12 cellular contexts compared by ENCODE assay signal in genomic region chr2:20796374-20796791, GRCh38. TPM values are rescaled to one million over a fixed set of nuclear protein-coding genes. Genes with fewer than 3 reads are reported as not detected.
A peak's percentile ranks its signal among the peaks of the same experiment; 100 is the strongest.
DNase-seq lines count a peak whose midpoint lies in the region; ATAC-seq and TF ChIP-seq lines count a peak whose summit lies in the region.
"Had no signal": no experiment of that assay in that cellular context is flagged by ENCODE, and none has a peak within 500 bp of the region (broad histone marks: within the 10 kb centered on the region; RNA-seq: fewer than 3 reads in every experiment).

No MANE protein-coding gene starts in this region.

- H3K9ac ChIP-seq in smooth muscle cell (ENCODE audit: low read depth): no peak overlapping the region

- WGBS in hepatocyte (ENCODE audit: low lambda C conversion rate, missing lambda C conversion rate): 52% methylated on average over 1 of the region's 1 CpG
- WGBS in smooth muscle cell (ENCODE audit: low lambda C conversion rate): 71% methylated on average over 1 of the region's 1 CpG

- H3K4me2 ChIP-seq in hepatocyte (no peak overlapping the region), smooth muscle cell (no peak overlapping the region)

- peaks cover 36% of the 10 kb centered on the region for H3K79me2 ChIP-seq in hepatocyte
- H3K79me2 ChIP-seq in smooth muscle cell (ENCODE audit: low read depth): no peaks in the 10 kb centered on the region

- H2AFZ ChIP-seq in hepatocyte: no peak overlapping the region
- H2AFZ ChIP-seq in smooth muscle cell (ENCODE audit: low read depth): no peak overlapping the region

- POLR2A ChIA-PET in AG04449 (lab: Yijun Ruan, JAX): no interaction called here
- POLR2A ChIA-PET in RWPE1 (lab: Yijun Ruan, JAX; ENCODE audit: low non-redundant PET): no interaction called here

- peaks cover 7% of the 10 kb centered on the region for H3K9me3 Mint-ChIP-seq in activated CD4-positive, alpha-beta T cell treated with anti-CD3 and anti-CD28 coated beads, Interleukin-2, amount 10 ng/mL, durations not matched to agents 24 days and 14 days

- TF ChIP-seq CTCF in AG04449 (IDR thresholded peaks at IDR 0.05; ENCODE audit: insufficient read depth, low read length, missing control alignments): no peak
- TF ChIP-seq CTCF in RWPE1 (conservative IDR thresholded peaks at IDR 0.05; ENCODE audit: low read depth): no peak
- TF ChIP-seq CTCF in hepatocyte (IDR thresholded peaks at IDR 0.05; ENCODE audit: poor library complexity): no peak
- no peak for TF ChIP-seq CTCF in smooth muscle cell (IDR thresholded peaks at IDR 0.05; ENCODE audit: borderline replicate concordance, insufficient read depth, poor library complexity, severe bottlenecking)

- H3F3A ChIP-seq in smooth muscle cell (ENCODE audit: low read depth): no peaks in the 10 kb centered on the region

- H3K27ac Mint-ChIP-seq in activated CD4-positive, alpha-beta T cell treated with anti-CD3 and anti-CD28 coated beads, Interleukin-2, amount 10 ng/mL, durations not matched to agents 24 days and 14 days: no peak overlapping the region
- H3K27ac Mint-ChIP-seq: activated naive CD4-positive, alpha-beta T cell treated with anti-CD3 and anti-CD28 coated beads, Interleukin-2, amount 50 U/mL, for 72 hours; memory B cell had no signal

- intact Hi-C loops in activated CD4-positive, alpha-beta T cell treated with anti-CD3 and anti-CD28 coated beads, Interleukin-2, amount 10 ng/mL, durations not matched to agents 24 days and 14 days (cut with micrococcal nuclease): no loop called here

- H3K4me3 ChIP-seq in AG04449 (ENCODE audit: low read depth, low read length) (no peak overlapping the region), hepatocyte (no peak overlapping the region), smooth muscle cell (no peak overlapping the region)

- H3K36me3 ChIP-seq in hepatocyte (replicated peaks; ENCODE audit: insufficient read depth, low read depth): no peaks in the 10 kb centered on the region
- no peaks in the 10 kb centered on the region for H3K36me3 ChIP-seq in smooth muscle cell (ENCODE audit: low read depth)

- DNase-seq in AG04449 (ENCODE audit: low read depth, low spot score) (peak; percentile 29), RWPE1 (ENCODE audit: low spot score) (peak; percentile 67), hepatocyte (ENCODE audit: low spot score) (peak; percentile 42), SKM-1 treated with dmso at 0.1 percent for 144 hours (lab: John Stamatoyannopoulos, UW; ENCODE audit: unreplicated experiment) (no peak), NK-92 (lab: John Stamatoyannopoulos, UW; ENCODE audit: unreplicated experiment) (no peak), smooth muscle cell (lab: John Stamatoyannopoulos, UW; ENCODE audit: unreplicated experiment) (no peak)
- DNase-seq in activated CD4-positive, alpha-beta T cell treated with anti-CD3 and anti-CD28 coated beads, Interleukin-2, amount 10 ng/mL, durations not matched to agents 24 days and 14 days: no peak
- DNase-seq: activated CD4-positive, CD25-positive, alpha-beta regulatory T cell treated with anti-CD3 and anti-CD28 coated beads, Interleukin-2, amount 50 U/mL, for 72 hours; NCI-H2029 had no signal

- no peak overlapping the region for H3K4me3 Mint-ChIP-seq in activated CD4-positive, alpha-beta T cell treated with anti-CD3 and anti-CD28 coated beads, Interleukin-2, amount 10 ng/mL, durations not matched to agents 24 days and 14 days
- H3K4me3 Mint-ChIP-seq: memory B cell had no signal

- CTCF ChIA-PET in AG04449 (lab: Yijun Ruan, JAX) (interaction anchor here (1.3 kb wide), 1 partner anchor 14 kb away, joined by 6 read pairs; no protein-coding TSS in a partner anchor), RWPE1 (lab: Yijun Ruan, JAX) (no interaction called here)

- H3K36me3 Mint-ChIP-seq in activated CD4-positive, alpha-beta T cell treated with anti-CD3 and anti-CD28 coated beads, Interleukin-2, amount 10 ng/mL, durations not matched to agents 24 days and 14 days (ENCODE audit: low read depth): peaks cover 36% of the 10 kb centered on the region

- peaks cover 3% of the 10 kb centered on the region for H3K4me1 Mint-ChIP-seq in activated CD4-positive, alpha-beta T cell treated with anti-CD3 and anti-CD28 coated beads, Interleukin-2, amount 10 ng/mL, durations not matched to agents 24 days and 14 days

- H3K27me3 ChIP-seq in hepatocyte (no peaks in the 10 kb centered on the region), smooth muscle cell (ENCODE audit: low read depth) (no peaks in the 10 kb centered on the region)

- no peak overlapping the region for H3K27ac ChIP-seq in RWPE1
- H3K27ac ChIP-seq in hepatocyte: peak overlapping the region; percentile 35
- H3K27ac ChIP-seq in smooth muscle cell (ENCODE audit: low read depth): no peak overlapping the region

- H3K4me1 ChIP-seq in hepatocyte (ENCODE audit: insufficient read depth) (no peaks in the 10 kb centered on the region), smooth muscle cell (ENCODE audit: low read depth) (no peaks in the 10 kb centered on the region)

- no peaks in the 10 kb centered on the region for H3K27me3 Mint-ChIP-seq in activated CD4-positive, alpha-beta T cell treated with anti-CD3 and anti-CD28 coated beads, Interleukin-2, amount 10 ng/mL, durations not matched to agents 24 days and 14 days
- H3K27me3 Mint-ChIP-seq: memory B cell had no signal

- peaks cover 9% of the 10 kb centered on the region for H3K9me3 ChIP-seq in hepatocyte (ENCODE audit: low read depth)
- no peaks in the 10 kb centered on the region for H3K9me3 ChIP-seq in smooth muscle cell (replicated peaks; ENCODE audit: low read depth)

- H3K9me2 ChIP-seq in hepatocyte (replicated peaks; ENCODE audit: insufficient read depth): no peaks in the 10 kb centered on the region

- H4K20me1 ChIP-seq in hepatocyte (ENCODE audit: insufficient read depth, poor library complexity, severe bottlenecking) (no peaks in the 10 kb centered on the region), smooth muscle cell (ENCODE audit: low read depth) (peaks cover 20% of the 10 kb centered on the region)

- peak; percentile 39 for ATAC-seq in GM21737 (IDR thresholded peaks at IDR 0.05; ENCODE audit: unreplicated experiment)
- ATAC-seq: activated naive CD4-positive, alpha-beta T cell treated with anti-CD3 and anti-CD28 coated beads, Interleukin-2, amount 50 U/mL, for 72 hours had no signal

RNA-seq across cellular contexts. Expression of gene LDAH, which starts 26.5 kb away (rescaled TPM):
- 27.8 and 30.1 TPM in 2 replicates for total RNA-seq in hepatocyte
- 15.2 and 16.9 TPM in 2 replicates for polyA plus RNA-seq in hepatocyte
- 31.6 and 37.7 TPM in 2 replicates for total RNA-seq in activated CD4-positive, alpha-beta T cell treated with anti-CD3 and anti-CD28 coated beads, Interleukin-2, amount 10 ng/mL, durations not matched to agents 24 days and 14 days
- total RNA-seq in smooth muscle cell: 15.7 and 50.8 TPM in 2 replicates
- 14.6 and 14.9 TPM in 2 replicates for polyA plus RNA-seq in smooth muscle cell

Comparison
In these comparisons a context has a peak if more than half of its experiments do, and no peak if none do; other contexts are left out.
1. DNase-seq: peak in AG04449 (single experiment), RWPE1 (single experiment) and hepatocyte (single experiment); none in activated CD4-positive, alpha-beta T cell treated with anti-CD3 and anti-CD28 coated beads, Interleukin-2, amount 10 ng/mL, durations not matched to agents 24 days and 14 days (single experiment), SKM-1 treated with dmso at 0.1 percent for 144 hours (single experiment), NK-92 (single experiment) and smooth muscle cell (single experiment).